Comparison of ENCODE assay signal across 9 cellular contexts in genomic region chr2:29920631-29921559, GRCh38. TPM values are rescaled to one million over a fixed set of nuclear protein-coding genes. Genes with fewer than 3 reads are reported as not detected.
A peak's percentile ranks its signal among the peaks of the same experiment; 100 is the strongest.
DNase-seq lines count a peak whose midpoint lies in the region; ATAC-seq and TF ChIP-seq lines count a peak whose summit lies in the region.
"Had no signal": no experiment of that assay in that cellular context is flagged by ENCODE, and none has a peak within 500 bp of the region (broad histone marks: within the 10 kb centered on the region; RNA-seq: fewer than 3 reads in every experiment).

No MANE protein-coding gene starts in this region.

- H3K4me2 ChIP-seq in neural cell (ENCODE audit: low read length), result peak overlapping the region; percentile 78

- H3K27ac ChIP-seq in Panc1 (ENCODE audit: low read length), result no peak overlapping the region
- H3K27ac ChIP-seq in neural cell (ENCODE audit: low read length), result no peak overlapping the region

- no peaks in the 10 kb centered on the region for H3K4me1 ChIP-seq in Panc1 (ENCODE audit: control insufficient read depth, insufficient read depth, low read length)

- DNase-seq in NCI-H2227 (lab: John Stamatoyannopoulos, UW; ENCODE audit: unreplicated experiment) (peak; percentile 68), NCI-H2227 treated with DMSO at 0.1 percent for 48 hours (lab: John Stamatoyannopoulos, UW) (no peak), Panc1 (ENCODE audit: low read depth, low spot score) (no peak), islet precursor cell (no peak)
- DNase-seq in central memory CD4-positive, alpha-beta T cell, result no peak

- H3K4me3 ChIP-seq in Panc1 (ENCODE audit: low read depth in 2 of 2, low read length in 2 of 2) (peak overlapping the region; percentile 21 to 37; a peak in 3 of 4 replicates), neural cell (ENCODE audit: low read length) (peak overlapping the region; percentile 88)

- CTCF ChIA-PET in Panc1 (lab: Charles Lee), result no interaction called here

- H3K79me2 ChIP-seq in neural cell (replicated peaks; ENCODE audit: insufficient read depth, low read length), result peaks cover 10% of the 10 kb centered on the region

- no peaks in the 10 kb centered on the region for H3F3A ChIP-seq in neural cell (ENCODE audit: insufficient read depth, low read length, poor library complexity, severe bottlenecking)

- intact Hi-C loops in Panc1 (cut with micrococcal nuclease; ENCODE audit: unreplicated experiment), result no loop called here

- H3K27me3 ChIP-seq in Panc1 (ENCODE audit: control insufficient read depth, insufficient read depth, low read length) (peaks cover 31% of the 10 kb centered on the region), neural cell (ENCODE audit: insufficient read depth, low read depth, low read length) (peaks cover 36% of the 10 kb centered on the region)

- no peaks in the 10 kb centered on the region for H3K9me2 ChIP-seq in neural cell (ENCODE audit: insufficient read depth, low read length)

- POLR2A ChIA-PET in Panc1 (lab: Charles Lee), result no interaction called here

- H3K36me3 ChIP-seq in Panc1 (ENCODE audit: control insufficient read depth, insufficient read depth, low read length), result no peaks in the 10 kb centered on the region
- no peaks in the 10 kb centered on the region for H3K36me3 ChIP-seq in neural cell (ENCODE audit: insufficient read depth, low read length)

- TF ChIP-seq CTCF in Panc1 (IDR thresholded peaks at IDR 0.05) (no peak), neural cell (IDR thresholded peaks at IDR 0.05; ENCODE audit: poor library complexity, severe bottlenecking) (peak; percentile 32)

- no peak for TF ChIP-seq EP300 in neural cell (conservative IDR thresholded peaks at IDR 0.05; ENCODE audit: poor library complexity, severe bottlenecking)

- peak; percentile 70 for ATAC-seq in Panc1
- ATAC-seq in esophagus mucosa, result peak; percentile 3
- ATAC-seq in HG03039 (IDR thresholded peaks at IDR 0.05; ENCODE audit: unreplicated experiment), result no peak

- H4K20me1 ChIP-seq in neural cell (ENCODE audit: insufficient read depth), result no peaks in the 10 kb centered on the region

- no TSS peak for BruUV-seq in Panc1 (replicated peaks; lab: Mats Ljungman, UMichigan)

- H3K9ac ChIP-seq in neural cell (ENCODE audit: low read length), result peak overlapping the region; percentile 65

- in situ Hi-C loops in Panc1 (cut with HindIII; ENCODE audit: low pct_unique_long_range_greater_than_20kb, low sequenced_read_pairs), result no loop called here

- peak overlapping the region; percentile 38 for H2AFZ ChIP-seq in neural cell (ENCODE audit: low read depth, low read length)

- no peaks in the 10 kb centered on the region for H3K9me3 ChIP-seq in Panc1 (ENCODE audit: control insufficient read depth, insufficient read depth, low read depth, low read length)
- H3K9me3 ChIP-seq in neural cell (ENCODE audit: low read length), result no peaks in the 10 kb centered on the region

- peak; percentile 48 for TF ChIP-seq RAD21 in neural cell (conservative IDR thresholded peaks at IDR 0.05)

TF ChIP-seq in neural cell, 6 proteins besides CTCF, POLR2A, EP300 and RAD21:
- TF ChIP-seq MXI1 (conservative IDR thresholded peaks at IDR 0.05; ENCODE audit: poor library complexity, severe bottlenecking) (peak; percentile 66), EZH2 (IDR thresholded peaks at IDR 0.05; ENCODE audit: borderline replicate concordance, insufficient read depth, low read length, poor library complexity, severe bottlenecking) (no peak), SMC3 (conservative IDR thresholded peaks at IDR 0.05; ENCODE audit: poor library complexity) (peak; percentile 49)

RNA-seq across cellular contexts. Expression of gene ALK, which starts 0.5 kb away (rescaled TPM):
- total RNA-seq in Panc1 (2021; ENCODE audit: unreplicated experiment), result not detected
- polyA plus RNA-seq in Panc1 (2012; ENCODE audit: insufficient read length), result not detected
- 0.04 TPM for total RNA-seq in esophagus mucosa
- 7.1 and 10.1 TPM in 2 replicates for polyA plus RNA-seq in neural cell
- 28.8 and 32.9 TPM in 2 replicates for polyA minus RNA-seq in neural cell
- total RNA-seq: CD4-positive, CD25-positive, alpha-beta regulatory T cell had no signal
- polyA plus RNA-seq: CD4-positive, CD25-positive, alpha-beta regulatory T cell had no signal
